1 cellular context compared by ENCODE assay signal in the genomic region with DNA sequence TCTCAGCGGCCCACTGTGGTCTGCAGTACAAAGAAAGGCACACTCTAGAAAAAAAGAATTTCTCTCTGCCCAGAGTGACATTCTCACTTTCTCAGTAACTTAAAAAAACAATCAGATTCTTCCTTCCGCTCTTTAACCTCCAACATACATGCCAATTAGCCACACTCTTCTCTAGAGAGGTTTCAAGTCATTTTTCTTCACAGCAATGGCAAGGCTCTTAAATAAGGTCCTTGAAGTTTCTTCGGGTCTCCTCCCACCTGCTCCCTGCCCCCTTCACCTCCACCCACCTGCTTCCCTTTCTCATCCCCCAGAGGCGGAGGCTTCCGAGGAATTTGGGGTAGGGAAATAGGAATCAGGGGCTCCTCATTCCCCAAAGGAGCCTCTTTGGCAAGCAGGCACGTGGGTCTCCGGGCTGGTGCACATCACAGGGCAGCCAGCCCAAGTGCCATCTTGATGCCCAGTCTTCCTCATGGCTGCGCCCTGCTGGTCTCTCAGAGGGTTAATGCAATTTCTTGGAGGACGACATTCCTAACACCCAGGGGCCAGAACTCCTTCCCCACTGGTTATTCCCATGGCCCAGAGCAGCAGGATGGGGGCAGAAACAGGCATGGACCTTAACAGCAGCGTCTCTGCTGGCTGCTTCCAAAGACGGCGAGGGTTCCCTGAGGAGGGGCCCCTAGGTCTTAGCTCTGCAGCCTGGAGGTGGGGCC.
TF ChIP-seq lines count a peak whose summit lies in the region.

No MANE protein-coding gene starts in this region.

TF ChIP-seq in GM23338, 12 proteins besides CTCF, POLR2A, EP300 and RAD21:
- TF ChIP-seq ZNF114 (CRISPR knock-in tag; IDR thresholded peaks at IDR 0.05) (no peak), EZH2phosphoT487 (IDR thresholded peaks at IDR 0.05; ENCODE audit: unreplicated experiment) (no peak), ZNF331 (CRISPR knock-in tag; IDR thresholded peaks at IDR 0.05; ENCODE audit: low read depth) (no peak), POLR2AphosphoS5 (IDR thresholded peaks at IDR 0.05; ENCODE audit: low read depth) (no peak), JUNB (IDR thresholded peaks at IDR 0.05; ENCODE audit: unreplicated experiment) (no peak), ETS1 (IDR thresholded peaks at IDR 0.05) (no peak), CREB1 (CRISPR knock-in tag; IDR thresholded peaks at IDR 0.05; ENCODE audit: low read depth) (no peak), EZH2 (IDR thresholded peaks at IDR 0.05; ENCODE audit: low read depth, unreplicated experiment) (no peak), STAT1 (IDR thresholded peaks at IDR 0.05; ENCODE audit: unreplicated experiment) (no peak), NANOG (IDR thresholded peaks at IDR 0.05; ENCODE audit: borderline replicate concordance) (no peak)
- TF ChIP-seq, protein P1, sequence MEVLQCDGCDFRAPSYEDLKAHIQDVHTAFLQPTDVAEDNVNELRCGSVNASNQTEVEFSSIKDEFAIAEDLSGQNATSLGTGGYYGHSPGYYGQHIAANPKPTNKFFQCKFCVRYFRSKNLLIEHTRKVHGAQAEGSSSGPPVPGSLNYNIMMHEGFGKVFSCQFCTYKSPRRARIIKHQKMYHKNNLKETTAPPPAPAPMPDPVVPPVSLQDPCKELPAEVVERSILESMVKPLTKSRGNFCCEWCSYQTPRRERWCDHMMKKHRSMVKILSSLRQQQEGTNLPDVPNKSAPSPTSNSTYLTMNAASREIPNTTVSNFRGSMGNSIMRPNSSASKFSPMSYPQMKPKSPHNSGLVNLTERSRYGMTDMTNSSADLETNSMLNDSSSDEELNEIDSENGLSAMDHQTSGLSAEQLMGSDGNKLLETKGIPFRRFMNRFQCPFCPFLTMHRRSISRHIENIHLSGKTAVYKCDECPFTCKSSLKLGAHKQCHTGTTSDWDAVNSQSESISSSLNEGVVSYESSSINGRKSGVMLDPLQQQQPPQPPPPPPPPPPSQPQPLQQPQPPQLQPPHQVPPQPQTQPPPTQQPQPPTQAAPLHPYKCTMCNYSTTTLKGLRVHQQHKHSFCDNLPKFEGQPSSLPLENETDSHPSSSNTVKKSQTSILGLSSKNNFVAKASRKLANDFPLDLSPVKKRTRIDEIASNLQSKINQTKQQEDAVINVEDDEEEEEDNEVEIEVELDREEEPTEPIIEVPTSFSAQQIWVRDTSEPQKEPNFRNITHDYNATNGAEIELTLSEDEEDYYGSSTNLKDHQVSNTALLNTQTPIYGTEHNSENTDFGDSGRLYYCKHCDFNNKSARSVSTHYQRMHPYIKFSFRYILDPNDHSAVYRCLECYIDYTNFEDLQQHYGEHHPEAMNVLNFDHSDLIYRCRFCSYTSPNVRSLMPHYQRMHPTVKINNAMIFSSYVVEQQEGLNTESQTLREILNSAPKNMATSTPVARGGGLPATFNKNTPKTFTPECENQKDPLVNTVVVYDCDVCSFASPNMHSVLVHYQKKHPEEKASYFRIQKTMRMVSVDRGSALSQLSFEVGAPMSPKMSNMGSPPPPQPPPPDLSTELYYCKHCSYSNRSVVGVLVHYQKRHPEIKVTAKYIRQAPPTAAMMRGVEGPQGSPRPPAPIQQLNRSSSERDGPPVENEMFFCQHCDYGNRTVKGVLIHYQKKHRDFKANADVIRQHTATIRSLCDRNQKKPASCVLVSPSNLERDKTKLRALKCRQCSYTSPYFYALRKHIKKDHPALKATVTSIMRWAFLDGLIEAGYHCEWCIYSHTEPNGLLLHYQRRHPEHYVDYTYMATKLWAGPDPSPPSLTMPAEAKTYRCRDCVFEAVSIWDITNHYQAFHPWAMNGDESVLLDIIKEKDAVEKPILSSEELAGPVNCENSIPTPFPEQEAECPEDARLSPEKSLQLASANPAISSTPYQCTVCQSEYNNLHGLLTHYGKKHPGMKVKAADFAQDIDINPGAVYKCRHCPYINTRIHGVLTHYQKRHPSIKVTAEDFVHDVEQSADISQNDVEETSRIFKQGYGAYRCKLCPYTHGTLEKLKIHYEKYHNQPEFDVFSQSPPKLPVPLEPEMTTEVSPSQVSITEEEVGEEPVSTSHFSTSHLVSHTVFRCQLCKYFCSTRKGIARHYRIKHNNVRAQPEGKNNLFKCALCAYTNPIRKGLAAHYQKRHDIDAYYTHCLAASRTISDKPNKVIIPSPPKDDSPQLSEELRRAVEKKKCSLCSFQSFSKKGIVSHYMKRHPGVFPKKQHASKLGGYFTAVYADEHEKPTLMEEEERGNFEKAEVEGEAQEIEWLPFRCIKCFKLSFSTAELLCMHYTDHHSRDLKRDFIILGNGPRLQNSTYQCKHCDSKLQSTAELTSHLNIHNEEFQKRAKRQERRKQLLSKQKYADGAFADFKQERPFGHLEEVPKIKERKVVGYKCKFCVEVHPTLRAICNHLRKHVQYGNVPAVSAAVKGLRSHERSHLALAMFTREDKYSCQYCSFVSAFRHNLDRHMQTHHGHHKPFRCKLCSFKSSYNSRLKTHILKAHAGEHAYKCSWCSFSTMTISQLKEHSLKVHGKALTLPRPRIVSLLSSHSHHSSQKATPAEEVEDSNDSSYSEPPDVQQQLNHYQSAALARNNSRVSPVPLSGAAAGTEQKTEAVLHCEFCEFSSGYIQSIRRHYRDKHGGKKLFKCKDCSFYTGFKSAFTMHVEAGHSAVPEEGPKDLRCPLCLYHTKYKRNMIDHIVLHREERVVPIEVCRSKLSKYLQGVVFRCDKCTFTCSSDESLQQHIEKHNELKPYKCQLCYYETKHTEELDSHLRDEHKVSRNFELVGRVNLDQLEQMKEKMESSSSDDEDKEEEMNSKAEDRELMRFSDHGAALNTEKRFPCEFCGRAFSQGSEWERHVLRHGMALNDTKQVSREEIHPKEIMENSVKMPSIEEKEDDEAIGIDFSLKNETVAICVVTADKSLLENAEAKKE (CRISPR knock-in tag; IDR thresholded peaks at IDR 0.05) = no peak
- TF ChIP-seq, protein P2, sequence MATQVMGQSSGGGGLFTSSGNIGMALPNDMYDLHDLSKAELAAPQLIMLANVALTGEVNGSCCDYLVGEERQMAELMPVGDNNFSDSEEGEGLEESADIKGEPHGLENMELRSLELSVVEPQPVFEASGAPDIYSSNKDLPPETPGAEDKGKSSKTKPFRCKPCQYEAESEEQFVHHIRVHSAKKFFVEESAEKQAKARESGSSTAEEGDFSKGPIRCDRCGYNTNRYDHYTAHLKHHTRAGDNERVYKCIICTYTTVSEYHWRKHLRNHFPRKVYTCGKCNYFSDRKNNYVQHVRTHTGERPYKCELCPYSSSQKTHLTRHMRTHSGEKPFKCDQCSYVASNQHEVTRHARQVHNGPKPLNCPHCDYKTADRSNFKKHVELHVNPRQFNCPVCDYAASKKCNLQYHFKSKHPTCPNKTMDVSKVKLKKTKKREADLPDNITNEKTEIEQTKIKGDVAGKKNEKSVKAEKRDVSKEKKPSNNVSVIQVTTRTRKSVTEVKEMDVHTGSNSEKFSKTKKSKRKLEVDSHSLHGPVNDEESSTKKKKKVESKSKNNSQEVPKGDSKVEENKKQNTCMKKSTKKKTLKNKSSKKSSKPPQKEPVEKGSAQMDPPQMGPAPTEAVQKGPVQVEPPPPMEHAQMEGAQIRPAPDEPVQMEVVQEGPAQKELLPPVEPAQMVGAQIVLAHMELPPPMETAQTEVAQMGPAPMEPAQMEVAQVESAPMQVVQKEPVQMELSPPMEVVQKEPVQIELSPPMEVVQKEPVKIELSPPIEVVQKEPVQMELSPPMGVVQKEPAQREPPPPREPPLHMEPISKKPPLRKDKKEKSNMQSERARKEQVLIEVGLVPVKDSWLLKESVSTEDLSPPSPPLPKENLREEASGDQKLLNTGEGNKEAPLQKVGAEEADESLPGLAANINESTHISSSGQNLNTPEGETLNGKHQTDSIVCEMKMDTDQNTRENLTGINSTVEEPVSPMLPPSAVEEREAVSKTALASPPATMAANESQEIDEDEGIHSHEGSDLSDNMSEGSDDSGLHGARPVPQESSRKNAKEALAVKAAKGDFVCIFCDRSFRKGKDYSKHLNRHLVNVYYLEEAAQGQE (IDR thresholded peaks at IDR 0.05; ENCODE audit: unreplicated experiment) = no peak
